25 cellular contexts compared by ENCODE assay signal in the genomic region with DNA sequence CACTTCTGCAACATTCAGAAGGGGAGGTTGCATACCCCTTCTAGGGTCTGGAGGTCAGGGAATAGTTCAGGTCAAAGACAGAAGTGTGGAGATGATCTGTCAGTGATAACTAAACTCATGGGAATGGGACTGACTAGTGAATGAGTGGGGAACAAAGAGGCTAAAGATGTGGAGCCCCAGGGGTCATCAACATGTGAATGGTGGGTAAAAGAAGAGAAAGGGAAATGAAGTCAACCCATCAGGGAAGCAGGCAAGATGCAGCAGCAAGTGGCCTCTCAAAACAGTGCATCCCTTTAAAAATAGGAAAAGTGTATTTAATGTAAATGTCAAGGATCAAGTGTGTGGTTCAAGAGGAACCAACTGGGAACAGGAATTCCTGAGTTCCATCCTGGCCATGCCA.
"Had no signal": no experiment of that assay in that cellular context is flagged by ENCODE, and none has a peak within 500 bp of the region (broad histone marks: within the 10 kb centered on the region; RNA-seq: fewer than 3 reads in every experiment).

No MANE protein-coding gene starts in this region.

- H3K4me1 ChIP-seq: ascending aorta, Peyer's patch had no signal

- H3K36me3 ChIP-seq: ascending aorta, Peyer's patch had no signal

- H3K9me3 ChIP-seq: ascending aorta, body of pancreas, Peyer's patch had no signal

- ATAC-seq: activated naive CD4-positive, alpha-beta T cell treated with anti-CD3 and anti-CD28 coated beads, Interleukin-2, amount 50 U/mL, for 72 hours; activated naive CD8-positive, alpha-beta T cell treated with anti-CD3 and anti-CD28 coated beads, Interleukin-2, amount 50 U/mL, for 24 hours; activated T-cell treated with anti-CD3 and anti-CD28 coated beads, Interleukin-2, amount 50 U/mL, for 4 hours; body of pancreas had no signal

- H3K36me3 Mint-ChIP-seq: activated CD4-positive, alpha-beta memory T cell treated with anti-CD3 and anti-CD28 coated beads for 36 hours; activated naive CD4-positive, alpha-beta T cell treated with anti-CD3 and anti-CD28 coated beads, Interleukin-2, amount 50 U/mL, for 72 hours had no signal

- H3K4me1 Mint-ChIP-seq: activated CD4-positive, alpha-beta T cell treated with anti-CD3 and anti-CD28 coated beads, Interleukin-2, amount 10 ng/mL, durations not matched to agents 7 days and 5 days; activated naive CD8-positive, alpha-beta T cell treated with anti-CD3 and anti-CD28 coated beads, Interleukin-2, amount 50 U/mL, for 24 hours had no signal

- H3K4me3 ChIP-seq: ascending aorta, body of pancreas, Peyer's patch had no signal

- H3K27ac Mint-ChIP-seq: activated CD4-positive, alpha-beta memory T cell treated with anti-CD3 and anti-CD28 coated beads for 36 hours; activated CD4-positive, alpha-beta T cell treated with anti-CD3 and anti-CD28 coated beads, Interleukin-2, amount 10 ng/mL, durations not matched to agents 7 days and 5 days; activated naive CD4-positive, alpha-beta T cell treated with anti-CD3 and anti-CD28 coated beads, Interleukin-2, amount 50 U/mL, for 72 hours; activated naive CD8-positive, alpha-beta T cell treated with anti-CD3 and anti-CD28 coated beads, Interleukin-2, amount 50 U/mL, for 24 hours; T-helper 1 cell treated with Interleukin-12 subunit alpha and Interleukin-12 subunit beta and Interleukin-4 antibody, amounts not matched to agents 30 μg/mL and 1 μg/mL, for 36 hours had no signal

- DNase-seq: activated CD4-positive, alpha-beta memory T cell treated with anti-CD3 and anti-CD28 coated beads for 36 hours; activated CD4-positive, alpha-beta T cell treated with anti-CD3 and anti-CD28 coated beads, Interleukin-2, amount 10 ng/mL, durations not matched to agents 7 days and 5 days; activated CD4-positive, CD25-positive, alpha-beta regulatory T cell; activated CD8-positive, alpha-beta memory T cell treated with anti-CD3 and anti-CD28 coated beads for 24 hours; activated effector memory CD4-positive, alpha-beta T cell treated with anti-CD3 and anti-CD28 coated beads, Interleukin-2, amount 50 U/mL, for 16 hours; activated naive CD4-positive, alpha-beta T cell treated with Interleukin-2 at 50 U/mL for 16 hours; activated naive CD8-positive, alpha-beta T cell treated with anti-CD3 and anti-CD28 coated beads, Interleukin-2, amount 50 U/mL, for 24 hours; activated T-cell treated with anti-CD3 and anti-CD28 coated beads, Interleukin-2, amount 50 U/mL, for 4 hours; amniotic stem cell; body of pancreas; central memory CD4-positive, alpha-beta T cell; KG1; NCI-H1048; NCI-H2029; NCI-H2107; NCI-H2171 treated with DMSO at 0.1 percent for 48 hours; NCI-H226; NCI-H526; NCI-H82; OCI-M1; Peyer's patch; SHP77 treated with DMSO at 0.1 percent for 48 hours had no signal

- H3K9me3 Mint-ChIP-seq: activated CD4-positive, alpha-beta memory T cell treated with anti-CD3 and anti-CD28 coated beads for 36 hours; activated CD4-positive, alpha-beta T cell treated with anti-CD3 and anti-CD28 coated beads, Interleukin-2, amount 10 ng/mL, durations not matched to agents 7 days and 5 days; T-helper 1 cell treated with Interleukin-12 subunit alpha and Interleukin-12 subunit beta and Interleukin-4 antibody, amounts not matched to agents 30 μg/mL and 1 μg/mL, for 36 hours had no signal

- H3K27me3 ChIP-seq: ascending aorta, body of pancreas, Peyer's patch had no signal

- H3K4me3 Mint-ChIP-seq: activated CD4-positive, alpha-beta memory T cell treated with anti-CD3 and anti-CD28 coated beads for 36 hours; activated CD4-positive, alpha-beta T cell treated with anti-CD3 and anti-CD28 coated beads, Interleukin-2, amount 10 ng/mL, durations not matched to agents 7 days and 5 days; activated naive CD8-positive, alpha-beta T cell treated with anti-CD3 and anti-CD28 coated beads, Interleukin-2, amount 50 U/mL, for 24 hours; activated T-cell treated with anti-CD3 and anti-CD28 coated beads, Interleukin-2, amount 50 U/mL, for 4 hours; T-helper 1 cell treated with Interleukin-12 subunit alpha and Interleukin-12 subunit beta and Interleukin-4 antibody, amounts not matched to agents 30 μg/mL and 1 μg/mL, for 36 hours had no signal

- H3K27ac ChIP-seq: ascending aorta, body of pancreas, Peyer's patch had no signal

- H3K27me3 Mint-ChIP-seq: activated CD4-positive, alpha-beta T cell treated with anti-CD3 and anti-CD28 coated beads, Interleukin-2, amount 10 ng/mL, durations not matched to agents 7 days and 5 days had no signal
